In genomic region chr9:10701906-10702305, GRCh38 we compare ENCODE assay signal across 28 cellular contexts.
"Had no signal": no experiment of that assay in that cellular context is flagged by ENCODE, and none has a peak within 500 bp of the region (broad histone marks: within the 10 kb centered on the region; RNA-seq: fewer than 3 reads in every experiment).

No MANE protein-coding gene starts in this region.

- FAIRE-seq: colon, endometrium, endothelial cell of umbilical vein had no signal

- H3K36me3 ChIP-seq: adrenal gland, esophagus squamous epithelium, gastroesophageal sphincter, heart right ventricle had no signal

- H3K27me3 ChIP-seq: adrenal gland, body of pancreas, esophagus squamous epithelium, gastroesophageal sphincter, heart right ventricle had no signal

- H3K4me3 ChIP-seq: adrenal gland, body of pancreas, esophagus squamous epithelium, gastroesophageal sphincter, heart right ventricle had no signal

- DNase-seq: activated CD4-positive, alpha-beta T cell treated with anti-CD3 and anti-CD28 coated beads for 1 hour; activated CD4-positive, alpha-beta T cell treated with anti-CD3 and anti-CD28 coated beads for 4 hours; activated CD4-positive, alpha-beta T cell treated with anti-CD3 and anti-CD28 coated beads, Interleukin-2, amount 50 U/mL, for 1 hour; activated CD4-positive, alpha-beta T cell treated with anti-CD3 and anti-CD28 coated beads, Interleukin-2, amount 50 U/mL, for 48 hours; activated CD8-positive, alpha-beta memory T cell treated with anti-CD3 and anti-CD28 coated beads, Interleukin-2, amount 10 ng/mL, durations not matched to agents 7 days and 5 days; activated CD8-positive, alpha-beta memory T cell treated with anti-CD3 and anti-CD28 coated beads, Interleukin-2, amount 50 U/mL, for 4 hours; activated CD8-positive, alpha-beta T cell treated with anti-CD3 and anti-CD28 coated beads, Interleukin-2, amount 10 ng/mL, durations not matched to agents 7 days and 5 days; activated effector memory CD4-positive, alpha-beta T cell treated with anti-CD3 and anti-CD28 coated beads, Interleukin-2, amount 50 U/mL, for 16 hours; activated naive CD4-positive, alpha-beta T cell treated with anti-CD3 and anti-CD28 coated beads for 36 hours; activated naive CD8-positive, alpha-beta T cell treated with anti-CD3 and anti-CD28 coated beads for 36 hours; activated naive CD8-positive, alpha-beta T cell treated with anti-CD3 and anti-CD28 coated beads, Interleukin-2, amount 50 U/mL, for 24 hours; activated T-cell treated with anti-CD3 and anti-CD28 coated beads, Interleukin-2, amount 50 U/mL, for 1 hour; activated T-cell treated with anti-CD3 and anti-CD28 coated beads, Interleukin-2, amount 50 U/mL, for 48 hours; adrenal gland; amygdala; aorta; body of pancreas; caudate nucleus; effector CD8-positive, alpha-beta T cell; esophagus squamous epithelium; foreskin melanocyte; heart right ventricle; T-helper 2 cell had no signal

- H3K9me3 ChIP-seq: adrenal gland, body of pancreas, esophagus squamous epithelium, gastroesophageal sphincter had no signal

- H3K27ac ChIP-seq: adrenal gland, body of pancreas, epithelial cell of prostate, esophagus squamous epithelium, gastroesophageal sphincter, heart right ventricle had no signal
